8 cellular contexts compared by ENCODE assay signal in the genomic region with DNA sequence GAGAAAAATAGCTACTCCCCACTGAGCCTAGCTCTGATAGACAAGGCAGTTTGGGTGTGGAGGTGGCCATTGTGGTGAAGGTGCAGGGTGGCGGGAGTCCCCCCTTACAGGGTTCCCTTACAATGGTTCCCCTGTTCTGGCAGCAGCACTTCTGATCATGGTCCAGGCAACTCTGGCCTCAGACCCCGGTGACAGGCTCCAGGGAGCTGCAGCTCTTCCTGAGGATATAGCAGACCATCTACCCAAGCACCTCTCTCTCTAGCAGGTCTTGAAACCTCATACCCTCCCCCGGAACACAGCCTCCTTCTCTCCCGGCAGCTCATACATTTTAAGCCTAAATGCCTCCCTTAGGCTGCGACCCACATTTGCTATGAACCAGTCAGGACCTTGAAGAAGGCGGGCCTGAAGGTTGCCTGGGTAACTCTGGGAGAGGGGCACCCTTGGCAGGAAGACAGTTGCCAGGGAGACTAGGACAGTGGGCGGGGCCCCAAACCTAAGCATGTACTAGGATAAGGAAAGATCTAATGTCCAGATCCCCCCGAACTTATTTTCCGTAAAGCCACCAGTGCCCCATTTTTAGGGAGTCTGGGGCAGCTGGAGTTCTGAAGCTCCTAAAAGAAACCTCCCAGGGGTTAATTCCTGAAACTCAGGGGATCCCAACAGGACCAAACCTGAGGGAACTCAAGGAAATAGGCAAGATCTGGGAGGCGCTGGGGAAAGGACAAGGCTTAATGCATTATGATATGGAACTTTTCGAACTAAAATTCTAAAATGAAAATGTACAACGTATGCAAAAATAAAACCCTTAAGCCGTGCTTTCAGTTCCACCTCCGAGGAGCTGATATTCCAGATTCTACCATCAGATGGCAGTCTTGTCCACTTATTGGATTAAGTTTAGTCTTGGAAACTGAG. TPM values are rescaled to one million over a fixed set of nuclear protein-coding genes. Genes with fewer than 3 reads are reported as not detected.
A peak's percentile ranks its signal among the peaks of the same experiment; 100 is the strongest.
DNase-seq lines count a peak whose midpoint lies in the region; ATAC-seq and TF ChIP-seq lines count a peak whose summit lies in the region.

No MANE protein-coding gene starts in this region.

- H3K27ac Mint-ChIP-seq in activated T-helper 2 cell treated with anti-CD3 and anti-CD28 coated beads, Interferon-gamma antibody, Interleukin-2, Interleukin-4, amounts not matched to agents 10 μg/mL and 5 μg/mL and 100 μg/mL, durations not matched to agents 14 hours and 24 hours and 36 hours = peak overlapping the region; percentile 74

- H3K36me3 ChIP-seq in Karpas-422 (ENCODE audit: insufficient read depth, low read length) = no peaks in the 10 kb centered on the region
- H3K36me3 ChIP-seq in neural cell (ENCODE audit: insufficient read depth, low read length) = no peaks in the 10 kb centered on the region

- H3K9ac ChIP-seq in Karpas-422 (ENCODE audit: low read length) (peak overlapping the region; percentile 78), neural cell (ENCODE audit: low read length) (peak overlapping the region; percentile 87)

- H3K9me3 Mint-ChIP-seq in activated T-helper 2 cell treated with anti-CD3 and anti-CD28 coated beads, Interferon-gamma antibody, Interleukin-2, Interleukin-4, amounts not matched to agents 10 μg/mL and 5 μg/mL and 100 μg/mL, durations not matched to agents 14 hours and 24 hours and 36 hours = no peaks in the 10 kb centered on the region

- no peaks in the 10 kb centered on the region for H3K27me3 Mint-ChIP-seq in activated T-helper 2 cell treated with anti-CD3 and anti-CD28 coated beads, Interferon-gamma antibody, Interleukin-2, Interleukin-4, amounts not matched to agents 10 μg/mL and 5 μg/mL and 100 μg/mL, durations not matched to agents 14 hours and 24 hours and 36 hours (ENCODE audit: low read depth)

- H3K4me1 ChIP-seq in Karpas-422 (ENCODE audit: low read length) = peaks cover 23% of the 10 kb centered on the region
- H3K4me1 ChIP-seq in foreskin keratinocyte = no peaks in the 10 kb centered on the region

- H3K4me2 ChIP-seq in Karpas-422 (ENCODE audit: low read depth, low read length, poor library complexity, severe bottlenecking) = peak overlapping the region; percentile 99
- peak overlapping the region; percentile 96 for H3K4me2 ChIP-seq in neural cell (ENCODE audit: low read length)

- H3K36me3 Mint-ChIP-seq in activated T-helper 2 cell treated with anti-CD3 and anti-CD28 coated beads, Interferon-gamma antibody, Interleukin-2, Interleukin-4, amounts not matched to agents 10 μg/mL and 5 μg/mL and 100 μg/mL, durations not matched to agents 14 hours and 24 hours and 36 hours (ENCODE audit: low read depth) = no peaks in the 10 kb centered on the region

- H3K9me3 ChIP-seq in Karpas-422 (ENCODE audit: low read length) (no peaks in the 10 kb centered on the region), neural cell (ENCODE audit: low read length) (no peaks in the 10 kb centered on the region)

- peaks cover 29% of the 10 kb centered on the region for H3K4me1 Mint-ChIP-seq in activated T-helper 2 cell treated with anti-CD3 and anti-CD28 coated beads, Interferon-gamma antibody, Interleukin-2, Interleukin-4, amounts not matched to agents 10 μg/mL and 5 μg/mL and 100 μg/mL, durations not matched to agents 14 hours and 24 hours and 36 hours (ENCODE audit: low read depth)

- peak; percentile 86 for DNase-seq in EH (ENCODE audit: low read depth)
- DNase-seq in Karpas-422 = peak; percentile 98
- DNase-seq in RPMI7951 (ENCODE audit: low read depth) = peak; percentile 87
- DNase-seq in activated T-helper 2 cell treated with anti-CD3 and anti-CD28 coated beads, Interferon-gamma antibody, Interleukin-2, Interleukin-4, amounts not matched to agents 10 μg/mL and 5 μg/mL and 100 μg/mL, durations not matched to agents 14 hours and 24 hours and 36 hours (ENCODE audit: low spot score) = peak; percentile 69
- peak; percentile 52 to 73 for DNase-seq in foreskin keratinocyte
- peak; percentile 99 for DNase-seq in superior temporal gyrus (ENCODE audit: extremely low spot score)

- ATAC-seq in GM21825 (IDR thresholded peaks at IDR 0.05; ENCODE audit: unreplicated experiment) (peak; percentile 81), foreskin keratinocyte (peak; percentile 64)

- H3K4me3 ChIP-seq in Karpas-422 (ENCODE audit: low read length) (peak overlapping the region; percentile 85), neural cell (ENCODE audit: low read length) (peak overlapping the region; percentile 69)

- peak; percentile 11 for TF ChIP-seq EP300 in neural cell (conservative IDR thresholded peaks at IDR 0.05; ENCODE audit: poor library complexity, severe bottlenecking)

- H3F3A ChIP-seq in neural cell (ENCODE audit: insufficient read depth, low read length, poor library complexity, severe bottlenecking) = peaks cover 9% of the 10 kb centered on the region

- peak; percentile 91 for TF ChIP-seq RAD21 in neural cell (conservative IDR thresholded peaks at IDR 0.05)

- TF ChIP-seq CTCF in foreskin keratinocyte (conservative IDR thresholded peaks at IDR 0.05) (peak; percentile 91), neural cell (IDR thresholded peaks at IDR 0.05; ENCODE audit: poor library complexity, severe bottlenecking) (peak; percentile 95)

- H4K20me1 ChIP-seq in Karpas-422 (ENCODE audit: insufficient read depth, low read depth, low read length) (no peaks in the 10 kb centered on the region), neural cell (ENCODE audit: insufficient read depth) (no peaks in the 10 kb centered on the region)

- H2AFZ ChIP-seq in Karpas-422 (ENCODE audit: low read length) (peak overlapping the region; percentile 97), neural cell (ENCODE audit: low read depth, low read length) (peak overlapping the region; percentile 77)

- H3K79me2 ChIP-seq in Karpas-422 (ENCODE audit: low read length) (no peaks in the 10 kb centered on the region), neural cell (replicated peaks; ENCODE audit: insufficient read depth, low read length) (peaks cover 7% of the 10 kb centered on the region)

- peak overlapping the region; percentile 78 for H3K4me3 Mint-ChIP-seq in activated T-helper 2 cell treated with anti-CD3 and anti-CD28 coated beads, Interferon-gamma antibody, Interleukin-2, Interleukin-4, amounts not matched to agents 10 μg/mL and 5 μg/mL and 100 μg/mL, durations not matched to agents 14 hours and 24 hours and 36 hours (ENCODE audit: low read depth)

- intact Hi-C loops in activated T-helper 2 cell treated with anti-CD3 and anti-CD28 coated beads, Interferon-gamma antibody, Interleukin-2, Interleukin-4, amounts not matched to agents 10 μg/mL and 5 μg/mL and 100 μg/mL, durations not matched to agents 14 hours and 24 hours and 36 hours (cut with micrococcal nuclease) = loop anchor here (1.0 to 5.0 kb wide), 6 partner anchors 8 to 899 kb away; partner anchors contain the start of genes RPL41, RPS26 and ZC3H10

- H3K9me2 ChIP-seq in Karpas-422 (replicated peaks; ENCODE audit: insufficient read depth, low read length) = no peaks in the 10 kb centered on the region
- no peaks in the 10 kb centered on the region for H3K9me2 ChIP-seq in neural cell (ENCODE audit: insufficient read depth, low read length)

- H3K27ac ChIP-seq in Karpas-422 (ENCODE audit: low read length) (peak overlapping the region; percentile 86), foreskin keratinocyte (no peak overlapping the region), neural cell (ENCODE audit: low read length) (peak overlapping the region; percentile 97)

- H3K27me3 ChIP-seq in Karpas-422 (ENCODE audit: low read length) = no peaks in the 10 kb centered on the region
- peaks cover 2% of the 10 kb centered on the region for H3K27me3 ChIP-seq in foreskin keratinocyte
- H3K27me3 ChIP-seq in neural cell (ENCODE audit: insufficient read depth, low read depth, low read length) = no peaks in the 10 kb centered on the region

RNA-seq across cellular contexts. Expression of gene GDF11, which starts 4.6 kb away (rescaled TPM):
- total RNA-seq in Karpas-422 (2014; rRNA removed; shearing (Covaris generic); ENCODE audit: low replicate concordance) = 2.9 and 7.8 TPM in 2 replicates
- total RNA-seq in RPMI7951 (2014; rRNA removed; shearing (Covaris generic)) = 1.6 and 2.1 TPM in 2 replicates
- 15.3 and 15.4 TPM in 2 replicates for total RNA-seq in activated T-helper 2 cell treated with anti-CD3 and anti-CD28 coated beads, Interferon-gamma antibody, Interleukin-2, Interleukin-4, amounts not matched to agents 10 μg/mL and 5 μg/mL and 100 μg/mL, durations not matched to agents 14 hours and 24 hours and 36 hours
- 7.9 and 9.0 TPM in 2 replicates for total RNA-seq in foreskin keratinocyte
- polyA plus RNA-seq in foreskin keratinocyte (7.9 and 8.5 TPM in 2 replicates), neural cell (14.7 and 16.0 TPM in 2 replicates)
- polyA minus RNA-seq in neural cell = 27.0 and 31.7 TPM in 2 replicates

RNA-seq across cellular contexts. Expression of gene CD63, which starts 9.6 kb away (rescaled TPM):
- 150 and 266 TPM in 2 replicates for total RNA-seq in Karpas-422 (2014; rRNA removed; shearing (Covaris generic); ENCODE audit: low replicate concordance)
- 1,417 and 1,738 TPM in 2 replicates for total RNA-seq in RPMI7951 (2014; rRNA removed; shearing (Covaris generic))
- 230 and 236 TPM in 2 replicates for total RNA-seq in activated T-helper 2 cell treated with anti-CD3 and anti-CD28 coated beads, Interferon-gamma antibody, Interleukin-2, Interleukin-4, amounts not matched to agents 10 μg/mL and 5 μg/mL and 100 μg/mL, durations not matched to agents 14 hours and 24 hours and 36 hours
- total RNA-seq in foreskin keratinocyte = 600 and 634 TPM in 2 replicates
- polyA plus RNA-seq in foreskin keratinocyte = 700 and 759 TPM in 2 replicates
- polyA plus RNA-seq in neural cell = 217 and 246 TPM in 2 replicates
- polyA minus RNA-seq in neural cell = 108 and 122 TPM in 2 replicates

RNA-seq across cellular contexts. Expression of gene RDH5, which starts 18.2 kb away (rescaled TPM):
- 12.4 and 12.8 TPM in 2 replicates for total RNA-seq in Karpas-422 (2014; rRNA removed; shearing (Covaris generic); ENCODE audit: low replicate concordance)
- total RNA-seq in RPMI7951 (2014; rRNA removed; shearing (Covaris generic)) = 6.0 and 6.7 TPM in 2 replicates
- total RNA-seq in activated T-helper 2 cell treated with anti-CD3 and anti-CD28 coated beads, Interferon-gamma antibody, Interleukin-2, Interleukin-4, amounts not matched to agents 10 μg/mL and 5 μg/mL and 100 μg/mL, durations not matched to agents 14 hours and 24 hours and 36 hours = 6.5 and 8.1 TPM in 2 replicates
- 1.4 and 1.5 TPM in 2 replicates for total RNA-seq in foreskin keratinocyte
- polyA plus RNA-seq in foreskin keratinocyte = 0.76 and 1.0 TPM in 2 replicates
- polyA plus RNA-seq in neural cell = 3.4 and 6.6 TPM in 2 replicates
- polyA minus RNA-seq in neural cell = 2.0 and 2.7 TPM in 2 replicates

RNA-seq across cellular contexts. Expression of gene BLOC1S1, which starts 22.5 kb away (rescaled TPM):
- 83.4 and 191 TPM in 2 replicates for total RNA-seq in Karpas-422 (2014; rRNA removed; shearing (Covaris generic); ENCODE audit: low replicate concordance)
- 155 and 170 TPM in 2 replicates for total RNA-seq in RPMI7951 (2014; rRNA removed; shearing (Covaris generic))
- total RNA-seq in activated T-helper 2 cell treated with anti-CD3 and anti-CD28 coated beads, Interferon-gamma antibody, Interleukin-2, Interleukin-4, amounts not matched to agents 10 μg/mL and 5 μg/mL and 100 μg/mL, durations not matched to agents 14 hours and 24 hours and 36 hours = 72.3 and 73.9 TPM in 2 replicates
- total RNA-seq in foreskin keratinocyte = 107 and 121 TPM in 2 replicates
- 153 and 177 TPM in 2 replicates for polyA plus RNA-seq in foreskin keratinocyte
- polyA plus RNA-seq in neural cell = 217 and 261 TPM in 2 replicates
- polyA minus RNA-seq in neural cell = 24.8 and 35.9 TPM in 2 replicates

RNA-seq across cellular contexts. Expression of gene ITGA7, which starts 30.7 kb away (rescaled TPM):
- 0.78 and 2.6 TPM in 2 replicates for total RNA-seq in Karpas-422 (2014; rRNA removed; shearing (Covaris generic); ENCODE audit: low replicate concordance)
- total RNA-seq in RPMI7951 (2014; rRNA removed; shearing (Covaris generic)) = 11.4 and 15.1 TPM in 2 replicates
- total RNA-seq in activated T-helper 2 cell treated with anti-CD3 and anti-CD28 coated beads, Interferon-gamma antibody, Interleukin-2, Interleukin-4, amounts not matched to agents 10 μg/mL and 5 μg/mL and 100 μg/mL, durations not matched to agents 14 hours and 24 hours and 36 hours = 0.94 and 1.9 TPM in 2 replicates
- total RNA-seq in foreskin keratinocyte = 0.42 and 0.44 TPM in 2 replicates
- polyA plus RNA-seq in foreskin keratinocyte = 0.22 and 0.32 TPM in 2 replicates
- polyA plus RNA-seq in neural cell = 13.5 and 17.1 TPM in 2 replicates
- 6.5 and 6.6 TPM in 2 replicates for polyA minus RNA-seq in neural cell
